14 cellular contexts compared by ENCODE assay signal in genomic region chr3:58581328-58582091, GRCh38. TPM values are rescaled to one million over a fixed set of nuclear protein-coding genes. Genes with fewer than 3 reads are reported as not detected.
DNase-seq lines count a peak whose midpoint lies in the region; ATAC-seq and TF ChIP-seq lines count a peak whose summit lies in the region.
"Had no signal": no experiment of that assay in that cellular context is flagged by ENCODE, and none has a peak within 500 bp of the region (broad histone marks: within the 10 kb centered on the region; RNA-seq: fewer than 3 reads in every experiment).

No MANE protein-coding gene starts in this region.

- H3K27ac ChIP-seq in iPS-18a (ENCODE audit: low read length): peak overlapping the region; percentile 39
- H3K27ac ChIP-seq in thyroid gland: peak overlapping the region; percentile 58 to 94 (median 86)
- H3K27ac ChIP-seq: sigmoid colon had no signal

- H3K9me3 ChIP-seq in iPS-18a (ENCODE audit: control insufficient read depth, low read depth, low read length): no peaks in the 10 kb centered on the region
- H3K9me3 ChIP-seq in thyroid gland: no peaks in the 10 kb centered on the region
- H3K9me3 ChIP-seq: mucosa of descending colon, sigmoid colon had no signal

- peaks cover 44% of the 10 kb centered on the region for H3K4me1 Mint-ChIP-seq in WTC11

- H3K4me1 ChIP-seq in iPS-18a (ENCODE audit: control insufficient read depth, low read depth, low read length) (peaks cover 28% of the 10 kb centered on the region), thyroid gland (peaks cover 48 to 66% of the 10 kb centered on the region in 2 donors)

- H3K27ac Mint-ChIP-seq in WTC11: no peak overlapping the region
- H3K27ac Mint-ChIP-seq: activated naive CD8-positive, alpha-beta T cell treated with anti-CD3 and anti-CD28 coated beads, Interleukin-2, amount 10 ng/mL, durations not matched to agents 7 days and 5 days had no signal

- no peak overlapping the region for H3K4me3 ChIP-seq in iPS-18a (ENCODE audit: low read length)
- H3K4me3 ChIP-seq in thyroid gland (replicated peaks in 1 of 3): no peak overlapping the region
- H3K4me3 ChIP-seq: mucosa of descending colon, sigmoid colon had no signal

- ATAC-seq in WTC11: peak; percentile 20
- no peak for ATAC-seq in GM18520 (IDR thresholded peaks at IDR 0.05; ENCODE audit: unreplicated experiment)
- no peak for ATAC-seq in GM21515 (IDR thresholded peaks at IDR 0.05; ENCODE audit: unreplicated experiment)
- ATAC-seq: mucosa of descending colon had no signal

- peaks cover 32% of the 10 kb centered on the region for H3K27me3 Mint-ChIP-seq in WTC11 (ENCODE audit: low read depth)

- H3K36me3 Mint-ChIP-seq in WTC11: no peaks in the 10 kb centered on the region
- H3K36me3 Mint-ChIP-seq: activated naive CD8-positive, alpha-beta T cell treated with anti-CD3 and anti-CD28 coated beads, Interleukin-2, amount 10 ng/mL, durations not matched to agents 7 days and 5 days had no signal

- intact Hi-C loops in thyroid gland (cut with DNase I): no loop called here

- H3K9me3 Mint-ChIP-seq in WTC11: no peaks in the 10 kb centered on the region
- H3K9me3 Mint-ChIP-seq: activated naive CD8-positive, alpha-beta T cell treated with anti-CD3 and anti-CD28 coated beads, Interleukin-2, amount 10 ng/mL, durations not matched to agents 7 days and 5 days had no signal

- 44 to 51% methylated on average over 11 of the region's 11 CpGs for WGBS in thyroid gland, 2 donors

- H3K9ac ChIP-seq in iPS-18a (ENCODE audit: low read length): peak overlapping the region; percentile 38

- POLR2A ChIA-PET in WTC11 (lab: Charles Lee): interaction anchor here (0.6 kb wide), 1 partner anchor 339 kb away, joined by 6 read pairs; no protein-coding TSS in a partner anchor

- CTCF ChIA-PET in WTC11 (lab: Charles Lee): interaction anchor here (0.8 to 1.8 kb wide), 6 partner anchors 12 to 49 kb away, joined by 3 to 12 read pairs (median 4); no protein-coding TSS in a partner anchor

- no peak overlapping the region for H3K4me3 Mint-ChIP-seq in WTC11
- H3K4me3 Mint-ChIP-seq: activated naive CD8-positive, alpha-beta T cell treated with anti-CD3 and anti-CD28 coated beads, Interleukin-2, amount 10 ng/mL, durations not matched to agents 7 days and 5 days had no signal

- peaks cover 30% of the 10 kb centered on the region for H3K27me3 ChIP-seq in iPS-18a (ENCODE audit: control insufficient read depth, insufficient read depth, low read length)
- H3K27me3 ChIP-seq in thyroid gland: no peaks in the 10 kb centered on the region

- TF ChIP-seq CTCF in WTC11 (IDR thresholded peaks at IDR 0.05): no peak
- no peak for TF ChIP-seq CTCF in thyroid gland (IDR thresholded peaks at IDR 0.05)

- TF ChIP-seq POLR2A in thyroid gland (IDR thresholded peaks at IDR 0.05): peak in 1 of 2 donors; percentile 11

- DNase-seq in NCI-H345 (lab: John Stamatoyannopoulos, UW): peak; percentile 51
- DNase-seq in NCI-H345 treated with DMSO at 0.1 percent for 48 hours (lab: John Stamatoyannopoulos, UW; ENCODE audit: unreplicated experiment): no peak
- no peak for DNase-seq in WTC11 (ENCODE audit: low spot score)
- peak; percentile 52 to 69 for DNase-seq in thyroid gland
- DNase-seq in islet precursor cell: no peak
- DNase-seq: activated naive CD8-positive, alpha-beta T cell treated with anti-CD3 and anti-CD28 coated beads, Interleukin-2, amount 10 ng/mL, durations not matched to agents 7 days and 5 days; effector CD4-positive, alpha-beta T cell; EL; mucosa of descending colon; sigmoid colon had no signal

- H3K36me3 ChIP-seq in iPS-18a (ENCODE audit: control insufficient read depth, low read depth, low read length) (no peaks in the 10 kb centered on the region), thyroid gland (no peaks in the 10 kb centered on the region)
- H3K36me3 ChIP-seq: sigmoid colon had no signal

TF ChIP-seq in WTC11, 78 proteins besides CTCF, POLR2A, EP300 and RAD21:
- TF ChIP-seq, protein P1, sequence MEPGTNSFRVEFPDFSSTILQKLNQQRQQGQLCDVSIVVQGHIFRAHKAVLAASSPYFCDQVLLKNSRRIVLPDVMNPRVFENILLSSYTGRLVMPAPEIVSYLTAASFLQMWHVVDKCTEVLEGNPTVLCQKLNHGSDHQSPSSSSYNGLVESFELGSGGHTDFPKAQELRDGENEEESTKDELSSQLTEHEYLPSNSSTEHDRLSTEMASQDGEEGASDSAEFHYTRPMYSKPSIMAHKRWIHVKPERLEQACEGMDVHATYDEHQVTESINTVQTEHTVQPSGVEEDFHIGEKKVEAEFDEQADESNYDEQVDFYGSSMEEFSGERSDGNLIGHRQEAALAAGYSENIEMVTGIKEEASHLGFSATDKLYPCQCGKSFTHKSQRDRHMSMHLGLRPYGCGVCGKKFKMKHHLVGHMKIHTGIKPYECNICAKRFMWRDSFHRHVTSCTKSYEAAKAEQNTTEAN (CRISPR knock-in tag; IDR thresholded peaks at IDR 0.05): no peak
- TF ChIP-seq SP1 (CRISPR knock-in tag; conservative IDR thresholded peaks at IDR 0.05): 0 out of 2 replicates have a peak, but pooled peaks have one; percentile 3

RNA-seq across cellular contexts. Expression of gene FAM107A, which starts 4.3 kb away (rescaled TPM):
- total RNA-seq in WTC11 (2021): 0.31 to 0.76 TPM (median 0.55 TPM) in 3 replicates
- 100 to 1,000 TPM in 1 of 4 donors, 10 to 100 TPM in 3; 62.3 to 137 (median 83.3) TPM for total RNA-seq in thyroid gland
- total RNA-seq: activated naive CD8-positive, alpha-beta T cell treated with anti-CD3 and anti-CD28 coated beads, Interleukin-2, amount 10 ng/mL, durations not matched to agents 7 days and 5 days; T-helper 1 cell treated with Interleukin-12 subunit alpha and Interleukin-12 subunit beta and Interleukin-4 antibody, amounts not matched to agents 30 ng/mL and 1 ng/mL, for 36 hours had no signal

RNA-seq across cellular contexts. Expression of gene ACOX2, which starts 44.5 kb away (rescaled TPM):
- 1.1 to 1.8 TPM (median 1.1 TPM) in 3 replicates for total RNA-seq in WTC11 (2021)
- 10 to 100 TPM; 17.8 to 62.2 (median 37.4) TPM for total RNA-seq in thyroid gland
- total RNA-seq: activated naive CD8-positive, alpha-beta T cell treated with anti-CD3 and anti-CD28 coated beads, Interleukin-2, amount 10 ng/mL, durations not matched to agents 7 days and 5 days; T-helper 1 cell treated with Interleukin-12 subunit alpha and Interleukin-12 subunit beta and Interleukin-4 antibody, amounts not matched to agents 30 ng/mL and 1 ng/mL, for 36 hours had no signal

Comparison
In these comparisons a context has a peak if more than half of its experiments do, and no peak if none do; other contexts are left out.
1. DNase-seq: peak in NCI-H345 (single experiment) and thyroid gland (2 of 2); none in NCI-H345 treated with DMSO at 0.1 percent for 48 hours (single experiment), WTC11 (single experiment) and islet precursor cell (single experiment).
2. RNA of gene FAM107A, which starts 4.3 kb away (total RNA-seq): 62.3 to 137 TPM in thyroid gland; 0.31 to 0.76 TPM in WTC11; every median in the first group is over 10 times any median in the second.